ENCODE assay signal across 16 cellular contexts in the genomic region with DNA sequence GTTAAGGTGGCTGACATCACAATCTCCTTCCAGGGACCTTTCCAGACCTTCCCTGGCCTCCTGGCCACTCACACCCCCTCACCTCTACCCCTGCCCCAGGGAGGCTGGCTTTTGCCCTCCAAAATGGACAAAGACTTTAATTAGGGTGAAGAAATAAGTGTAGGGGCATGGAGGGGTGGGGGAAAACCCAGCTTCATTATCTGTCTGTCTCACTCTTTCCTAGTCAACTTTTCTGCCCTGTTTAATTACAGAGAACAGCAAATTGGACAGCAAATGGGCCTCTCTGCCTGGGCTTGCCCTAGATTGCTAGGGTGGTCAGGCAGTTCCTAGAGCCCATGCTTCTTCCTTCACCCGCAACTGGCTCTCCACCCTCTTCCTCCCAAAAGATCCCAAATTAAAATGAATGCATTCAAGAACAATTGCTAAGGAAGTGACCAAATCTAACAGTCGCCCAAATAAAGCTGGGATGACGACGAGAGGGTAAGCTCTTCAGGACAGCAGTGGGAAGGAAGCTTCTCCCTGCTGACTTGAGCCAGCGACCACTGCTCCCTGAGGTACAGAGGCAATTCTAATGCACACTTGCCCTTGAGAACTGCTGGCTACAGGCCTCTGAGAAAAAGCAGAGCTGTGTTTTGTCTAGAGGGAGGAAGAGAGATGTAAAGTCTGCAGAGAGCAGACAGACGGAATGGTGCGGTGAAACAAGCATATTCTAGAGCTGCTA.
"Had no signal": no experiment of that assay in that cellular context is flagged by ENCODE, and none has a peak within 500 bp of the region (broad histone marks: within the 10 kb centered on the region; RNA-seq: fewer than 3 reads in every experiment).

No MANE protein-coding gene starts in this region.

- H3K4me1 Mint-ChIP-seq: endodermal cell; memory B cell; naive thymus-derived CD4-positive, alpha-beta T cell; stimulated activated naive B cell treated with anti-CD40 and anti-IgM and Interleukin-4, amounts not matched to agents 10 μg/mL and 1 μg/mL and 100 μg/mL, for 72 hours had no signal

- H3K27me3 ChIP-seq: gastroesophageal sphincter had no signal

- H3K27ac Mint-ChIP-seq: endodermal cell; memory B cell; naive thymus-derived CD4-positive, alpha-beta T cell; stimulated activated naive B cell treated with anti-CD40 and anti-IgM and Interleukin-4, amounts not matched to agents 10 μg/mL and 1 μg/mL and 100 μg/mL, for 72 hours; T-helper 1 cell treated with Interleukin-12 subunit alpha and Interleukin-12 subunit beta and Interleukin-4 antibody, amounts not matched to agents 30 μg/mL and 1 μg/mL, for 36 hours had no signal

- H3K27ac ChIP-seq: cardiac muscle cell, dorsolateral prefrontal cortex, parathyroid adenoma had no signal

- ATAC-seq: gastroesophageal sphincter; left colon; mucosa of descending colon; naive thymus-derived CD4-positive, alpha-beta T cell; stimulated activated naive B cell treated with anti-CD40 and anti-IgM and Interleukin-4, amounts not matched to agents 10 μg/mL and 1 μg/mL and 100 μg/mL, for 72 hours had no signal

- DNase-seq: activated CD4-positive, alpha-beta T cell treated with anti-CD3 and anti-CD28 coated beads for 4 hours; activated gamma-delta T cell; dorsolateral prefrontal cortex; endodermal cell; left colon; mucosa of descending colon; naive thymus-derived CD4-positive, alpha-beta T cell; SIG-M5; stimulated activated CD4-positive, alpha-beta T cell treated with anti-CD3 and anti-CD28 coated beads, Interleukin-4, amount 100 ng/mL, for 1 hour; stimulated activated naive B cell treated with anti-CD40 and anti-IgM and Interleukin-4, amounts not matched to agents 10 μg/mL and 1 μg/mL and 100 μg/mL, for 72 hours; trophoblast cell had no signal

- H3K9me3 Mint-ChIP-seq: memory B cell; naive thymus-derived CD4-positive, alpha-beta T cell; T-helper 1 cell treated with Interleukin-12 subunit alpha and Interleukin-12 subunit beta and Interleukin-4 antibody, amounts not matched to agents 30 μg/mL and 1 μg/mL, for 36 hours had no signal

- H3K4me1 ChIP-seq: parathyroid adenoma had no signal

- H3K36me3 ChIP-seq: cardiac muscle cell, gastroesophageal sphincter had no signal

- H3K36me3 Mint-ChIP-seq: memory B cell; stimulated activated naive B cell treated with anti-CD40 and anti-IgM and Interleukin-4, amounts not matched to agents 10 μg/mL and 1 μg/mL and 100 μg/mL, for 72 hours had no signal

- H3K4me3 Mint-ChIP-seq: endodermal cell; memory B cell; naive thymus-derived CD4-positive, alpha-beta T cell; stimulated activated naive B cell treated with anti-CD40 and anti-IgM and Interleukin-4, amounts not matched to agents 10 μg/mL and 1 μg/mL and 100 μg/mL, for 72 hours; T-helper 1 cell treated with Interleukin-12 subunit alpha and Interleukin-12 subunit beta and Interleukin-4 antibody, amounts not matched to agents 30 μg/mL and 1 μg/mL, for 36 hours had no signal

- H3K4me3 ChIP-seq: cardiac muscle cell, dorsolateral prefrontal cortex, gastroesophageal sphincter, mucosa of descending colon had no signal

- H3K9me3 ChIP-seq: gastroesophageal sphincter, mucosa of descending colon had no signal
